Comparison of ENCODE assay signal across 17 cellular contexts in genomic region chr16:54077412-54077821, GRCh38.
DNase-seq lines count a peak whose midpoint lies in the region; FAIRE-seq and TF ChIP-seq lines count a peak whose summit lies in the region.
"Had no signal": no experiment of that assay in that cellular context is flagged by ENCODE, and none has a peak within 500 bp of the region (broad histone marks: within the 10 kb centered on the region; RNA-seq: fewer than 3 reads in every experiment).

No MANE protein-coding gene starts in this region.

- H3K27ac ChIP-seq in keratinocyte (ENCODE audit: control insufficient read depth, insufficient read depth, low read length): peak overlapping the region; percentile 83

- H3K36me3 Mint-ChIP-seq in chondrocyte (ENCODE audit: low read depth): no peaks in the 10 kb centered on the region
- H3K36me3 Mint-ChIP-seq: CD14-positive monocyte had no signal

- TF ChIP-seq CTCF in keratinocyte (optimal IDR thresholded peaks at IDR 0.05 in 1 of 3, IDR thresholded peaks at IDR 0.05 in 1 of 3, conservative IDR thresholded peaks at IDR 0.05 in 1 of 3; ENCODE audit: extremely low read depth in 1 of 3, insufficient read depth in 2 of 3, low read length in 3 of 3) (no peak), chondrocyte (IDR thresholded peaks at IDR 0.05) (no peak)

- H3K9me1 ChIP-seq in keratinocyte (ENCODE audit: control insufficient read depth, extremely low read depth, insufficient read depth, low read length): no peaks in the 10 kb centered on the region

- no peak overlapping the region for H3K4me3 Mint-ChIP-seq in chondrocyte (ENCODE audit: unreplicated experiment)
- H3K4me3 Mint-ChIP-seq: CD14-positive monocyte had no signal

- H3K4me2 ChIP-seq in keratinocyte (ENCODE audit: control insufficient read depth, extremely low read depth, insufficient read depth, low read depth, low read length): peak overlapping the region; percentile 59

- no peaks in the 10 kb centered on the region for H4K20me1 ChIP-seq in keratinocyte (ENCODE audit: control insufficient read depth, extremely low read depth, insufficient read depth, low read length)

- no peaks in the 10 kb centered on the region for H3K36me3 ChIP-seq in keratinocyte (ENCODE audit: control insufficient read depth in 2 of 2, extremely low read depth in 1 of 2, insufficient read depth in 2 of 2, low read length in 2 of 2)

- no peaks in the 10 kb centered on the region for H3K9me3 ChIP-seq in keratinocyte (ENCODE audit: control insufficient read depth, low read depth, low read length)

- no peak overlapping the region for H3K27ac Mint-ChIP-seq in chondrocyte (ENCODE audit: unreplicated experiment)
- H3K27ac Mint-ChIP-seq: CD14-positive monocyte had no signal

- no peaks in the 10 kb centered on the region for H3K9me3 Mint-ChIP-seq in chondrocyte (ENCODE audit: low read depth)
- H3K9me3 Mint-ChIP-seq: CD14-positive monocyte had no signal

- peaks cover 33% of the 10 kb centered on the region for H3K4me1 ChIP-seq in keratinocyte (ENCODE audit: control insufficient read depth, extremely low read depth, insufficient read depth, low read length)

- no peak for FAIRE-seq in HTR-8/SVneo (lab: Jason Lieb, UNC)
- peak; percentile 76 for FAIRE-seq in keratinocyte (lab: Jason Lieb, UNC)
- FAIRE-seq: GM19239 had no signal

- no peaks in the 10 kb centered on the region for H3K27me3 ChIP-seq in keratinocyte (ENCODE audit: control insufficient read depth, extremely low read depth, insufficient read depth, low read length)

- dilution Hi-C loops in keratinocyte (cut with MboI; ENCODE audit: extremely low pct_ligation_motif_present, low sequenced_read_pairs): no loop called here

- no peaks in the 10 kb centered on the region for H3K79me2 ChIP-seq in keratinocyte (ENCODE audit: control insufficient read depth, insufficient read depth, low read length)

- H3K27me3 Mint-ChIP-seq in chondrocyte (ENCODE audit: low read depth): no peaks in the 10 kb centered on the region

- no peak overlapping the region for H3K4me3 ChIP-seq in keratinocyte (ENCODE audit: control insufficient read depth in 2 of 3, extremely low read depth in 1 of 3, insufficient read depth in 2 of 3, low read depth in 1 of 3, low read length in 3 of 3)

- peaks cover 20% of the 10 kb centered on the region for H3K4me1 Mint-ChIP-seq in chondrocyte (ENCODE audit: low read depth)

- peak overlapping the region; percentile 94 for H2AFZ ChIP-seq in keratinocyte (ENCODE audit: control insufficient read depth, low read length)

- peak overlapping the region; percentile 62 for H3K9ac ChIP-seq in keratinocyte (ENCODE audit: control insufficient read depth, extremely low read depth, insufficient read depth, low read length)

- DNase-seq in AG08395 (ENCODE audit: low spot score) (peak; percentile 43), HTR-8/SVneo (ENCODE audit: insufficient read length, low spot score) (peak; percentile 24), astrocyte of the hippocampus (ENCODE audit: low read depth, low spot score) (peak; percentile 75), keratinocyte (ENCODE audit: low read depth, low spot score) (no peak), NCI-H2196 treated with DMSO at 0.1 percent for 48 hours (lab: John Stamatoyannopoulos, UW; ENCODE audit: unreplicated experiment) (no peak), DMS79 treated with DMSO at 0.1 percent for 48 hours (lab: John Stamatoyannopoulos, UW) (no peak), cerebellar cortex (ENCODE audit: low spot score) (no peak), chondrocyte (ENCODE audit: low spot score) (no peak)
- DNase-seq: activated T-cell treated with anti-CD3 and anti-CD28 coated beads, Interleukin-2, amount 50 U/mL, for 1 hour; central memory CD4-positive, alpha-beta T cell; hypothalamus; NCI-H1436 treated with DMSO at 0.1 percent for 48 hours; small intestine; stimulated activated CD8-positive, alpha-beta memory T cell treated with anti-CD3 and anti-CD28 coated beads, Interleukin-4, amount 100 ng/mL, for 48 hours; T-helper 9 cell had no signal

Comparison
In these comparisons a context has a peak if more than half of its experiments do, and no peak if none do; other contexts are left out.
1. DNase-seq: peak in AG08395 (single experiment), HTR-8/SVneo (single experiment) and astrocyte of the hippocampus (single experiment); none in keratinocyte (single experiment), NCI-H2196 treated with DMSO at 0.1 percent for 48 hours (single experiment), DMS79 treated with DMSO at 0.1 percent for 48 hours (single experiment), cerebellar cortex (single experiment) and chondrocyte (single experiment).